1 cellular context compared by ENCODE assay signal in the genomic region with DNA sequence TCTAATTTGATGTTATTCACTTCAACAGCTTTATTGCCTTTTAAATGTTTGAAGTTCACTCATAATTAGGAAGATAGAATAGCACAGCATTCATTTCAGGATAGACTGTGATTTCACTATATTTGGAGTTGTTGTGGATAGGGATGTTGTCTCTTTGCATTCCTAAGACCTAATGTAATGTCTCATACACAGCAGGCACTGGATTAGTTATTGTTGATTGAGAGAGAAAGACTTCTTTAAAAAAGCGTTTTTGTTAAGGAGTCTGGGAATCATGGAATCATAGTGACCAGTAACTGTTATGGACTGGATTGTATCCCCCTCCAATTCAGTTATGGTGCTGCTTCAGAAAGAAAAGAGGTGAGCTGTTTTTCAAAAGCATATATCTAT.
TF ChIP-seq lines count a peak whose summit lies in the region.

No MANE protein-coding gene starts in this region.

TF ChIP-seq in GM23338, 12 proteins besides CTCF, POLR2A, EP300 and RAD21 (continued from another document):
- no peak for TF ChIP-seq ZNF331 (CRISPR knock-in tag; IDR thresholded peaks at IDR 0.05; ENCODE audit: low read depth)
- no peak for TF ChIP-seq STAT1 (IDR thresholded peaks at IDR 0.05; ENCODE audit: unreplicated experiment)
- TF ChIP-seq ETS1 (IDR thresholded peaks at IDR 0.05) = no peak
- TF ChIP-seq REST (IDR thresholded peaks at IDR 0.05; ENCODE audit: unreplicated experiment) = no peak
- TF ChIP-seq CREB1 (CRISPR knock-in tag; IDR thresholded peaks at IDR 0.05; ENCODE audit: low read depth) = no peak
- no peak for TF ChIP-seq JUNB (IDR thresholded peaks at IDR 0.05; ENCODE audit: unreplicated experiment)
- TF ChIP-seq ZNF114 (CRISPR knock-in tag; IDR thresholded peaks at IDR 0.05) = no peak
